Comparison of ENCODE assay signal across 31 cellular contexts in genomic region chr2:188318161-188318749, GRCh38. TPM values are rescaled to one million over a fixed set of nuclear protein-coding genes. Genes with fewer than 3 reads are reported as not detected.
DNase-seq lines count a peak whose midpoint lies in the region; ATAC-seq, FAIRE-seq and TF ChIP-seq lines count a peak whose summit lies in the region.
"Had no signal": no experiment of that assay in that cellular context is flagged by ENCODE, and none has a peak within 500 bp of the region (broad histone marks: within the 10 kb centered on the region; RNA-seq: fewer than 3 reads in every experiment).

No MANE protein-coding gene starts in this region.

- no peak overlapping the region for H3T11ph ChIP-seq in H9 (ENCODE audit: low read length)

- H2BK15ac ChIP-seq in H9 (ENCODE audit: low read depth, low read length) (no peak overlapping the region), H1 (ENCODE audit: low read length) (no peak overlapping the region)

- H3K14ac ChIP-seq in H9 (ENCODE audit: insufficient read depth, low read length) (no peak overlapping the region), H1 (ENCODE audit: insufficient read length) (no peak overlapping the region)

- CTCF ChIA-PET in H1 (lab: Charles Lee; ENCODE audit: partially characterized antibody), result interaction anchor here (1.1 to 2.3 kb wide), 12 partner anchors 8 to 207 kb away, joined by 3 to 22 read pairs (median 7); partner anchors contain the start of gene GULP1

- no peak overlapping the region for H2BK12ac ChIP-seq in H9 (ENCODE audit: insufficient read length, low read depth, low read length)
- H2BK12ac ChIP-seq in H1 (ENCODE audit: low read depth, low read length), result no peak overlapping the region

- H3K4me1 ChIP-seq in H9 (ENCODE audit: insufficient read depth, low read length) (peaks cover 12% of the 10 kb centered on the region; the same call in 1 of the 2 replicates), H1 (replicated peaks in 1 of 4; ENCODE audit: control insufficient read depth in 3 of 4, insufficient read depth in 4 of 4, low read length in 3 of 4) (peaks cover 0 to 15% (median 10%) of the 10 kb centered on the region in 4 experiments; a peak in 5 of 7 replicates)
- H3K4me1 ChIP-seq: breast epithelium, Caco-2 had no signal

- H4K8ac ChIP-seq in H9 (replicated peaks; ENCODE audit: insufficient read length, low read depth, low read length) (no peak overlapping the region), H1 (ENCODE audit: extremely low read depth, insufficient read depth, low read length) (no peak overlapping the region)

- H2BK120ac ChIP-seq in H9 (ENCODE audit: low read depth, low read length, poor library complexity, severe bottlenecking), result no peak overlapping the region
- H2BK120ac ChIP-seq in H1 (replicated peaks; ENCODE audit: low read depth, low read length), result no peak overlapping the region

- H3K36me3 ChIP-seq in H1 (ENCODE audit: control insufficient read depth in 2 of 4, insufficient read depth in 4 of 4, low read length in 3 of 4), result no peaks in the 10 kb centered on the region
- H3K36me3 ChIP-seq: breast epithelium, sigmoid colon, WERI-Rb-1 had no signal

- H3K4me3 ChIP-seq in H1 (ENCODE audit: extremely low read depth in 1 of 4, insufficient read depth in 2 of 4, low read depth in 3 of 4, low read length in 4 of 4), result no peak overlapping the region
- H3K4me3 ChIP-seq: breast epithelium, GM23248, hepatocyte, lung, sigmoid colon, tibial nerve had no signal

- H3K79me1 ChIP-seq in H9 (ENCODE audit: insufficient read depth, low read depth, low read length, poor library complexity, severe bottlenecking) (peaks cover 6% of the 10 kb centered on the region), H1 (ENCODE audit: low read depth, low read length) (0 out of 2 replicates have a peak, but pooled peaks cover 3% of the 10 kb centered on the region)

- ATAC-seq in HG03442 (IDR thresholded peaks at IDR 0.05; ENCODE audit: unreplicated experiment), result no peak
- ATAC-seq: activated T-helper 17 cell treated with anti-CD3 and anti-CD28 coated beads, Interleukin-2, amount 50 U/mL, for 72 hours; naive thymus-derived CD8-positive, alpha-beta T cell had no signal

- no peak overlapping the region for H3K27ac ChIP-seq in H9 (ENCODE audit: insufficient read length, low read depth, low read length)
- H3K27ac ChIP-seq in H1 (ENCODE audit: low read depth, low read length), result no peak overlapping the region
- H3K27ac ChIP-seq: breast epithelium, GM23248, hepatocyte, sigmoid colon, tibial nerve, WERI-Rb-1 had no signal

- no peaks in the 10 kb centered on the region for H3K27me3 Mint-ChIP-seq in H9 (ENCODE audit: low read depth)
- H3K27me3 Mint-ChIP-seq: activated naive CD4-positive, alpha-beta T cell treated with anti-CD3 and anti-CD28 coated beads, Interleukin-2, amount 50 U/mL, for 24 hours; activated T-helper 17 cell treated with anti-CD3 and anti-CD28 coated beads, Interleukin-2, amount 50 U/mL, for 72 hours; naive thymus-derived CD8-positive, alpha-beta T cell had no signal

- H4K5ac ChIP-seq in H9 (ENCODE audit: insufficient read length, low read depth, low read length) (no peak overlapping the region), H1 (ENCODE audit: insufficient read length, low read depth, low read length) (no peak overlapping the region)

- WGBS in H9 (ENCODE audit: extremely low coverage, insufficient read length, low lambda C conversion rate), result no CpG with 5 or more reads among the region's 4 CpGs
- WGBS in H1 (ENCODE audit: extremely low coverage in 1 of 2, insufficient coverage in 1 of 2, insufficient read length in 1 of 2, insufficient replicate concordance in 2 of 2, low coverage in 1 of 2, low lambda C conversion rate in 2 of 2, missing lambda C conversion rate in 1 of 2), 2 experiments, result 84% methylated on average over 4 of the region's 4 CpGs; no CpG with 5 or more reads in 1 of the 2 experiments

- POLR2A ChIA-PET in H1 (lab: Charles Lee; ENCODE audit: partially characterized antibody), result interaction anchor here (0.8 to 3.3 kb wide), 9 partner anchors 10 to 191 kb away, joined by 3 to 20 read pairs (median 4); partner anchors contain the start of gene GULP1

- peaks cover 68% of the 10 kb centered on the region in 2 experiments for H3K4me1 Mint-ChIP-seq in H9
- H3K4me1 Mint-ChIP-seq: activated naive CD4-positive, alpha-beta T cell treated with anti-CD3 and anti-CD28 coated beads, Interleukin-2, amount 50 U/mL, for 24 hours; activated T-helper 17 cell treated with anti-CD3 and anti-CD28 coated beads, Interleukin-2, amount 50 U/mL, for 72 hours; CD14-positive monocyte; naive thymus-derived CD8-positive, alpha-beta T cell had no signal

- no peak overlapping the region for H3K9ac ChIP-seq in H9 (ENCODE audit: extremely low read depth, insufficient read length, low read length)
- no peak overlapping the region for H3K9ac ChIP-seq in H1 (replicated peaks in 1 of 4; ENCODE audit: extremely low read depth in 1 of 4, low read depth in 3 of 4, low read length in 3 of 4)
- H3K9ac ChIP-seq: GM23248 had no signal

- peak overlapping the region; percentile 41 to 91 (median 63); a peak in 5 of 7 replicates for H3K27ac Mint-ChIP-seq in H9
- H3K27ac Mint-ChIP-seq: activated naive CD4-positive, alpha-beta T cell treated with anti-CD3 and anti-CD28 coated beads, Interleukin-2, amount 50 U/mL, for 24 hours; activated T-helper 17 cell treated with anti-CD3 and anti-CD28 coated beads, Interleukin-2, amount 50 U/mL, for 72 hours; CD14-positive monocyte; naive thymus-derived CD8-positive, alpha-beta T cell had no signal

- H3K23ac ChIP-seq in H9 (ENCODE audit: insufficient read length, low read depth, low read length) (no peak overlapping the region), H1 (ENCODE audit: insufficient read length) (no peak overlapping the region)

- H3K27me3 ChIP-seq in H9 (ENCODE audit: insufficient read depth, low read length) (no peaks in the 10 kb centered on the region), H1 (replicated peaks in 1 of 4; ENCODE audit: control insufficient read depth in 3 of 4, extremely low read depth in 1 of 4, insufficient read depth in 3 of 4, low read length in 3 of 4) (no peaks in the 10 kb centered on the region)
- H3K27me3 ChIP-seq: breast epithelium, hepatocyte, sigmoid colon, tibial nerve had no signal

- H2AK5ac ChIP-seq in H9 (ENCODE audit: insufficient read length, low read length) (no peak overlapping the region), H1 (ENCODE audit: low read depth, low read length) (no peak overlapping the region)

- H4K20me1 ChIP-seq in H9 (ENCODE audit: control insufficient read depth, insufficient read depth, insufficient read length) (no peaks in the 10 kb centered on the region), H1 (replicated peaks in 1 of 2; ENCODE audit: control insufficient read depth in 1 of 2, insufficient read depth in 2 of 2, low read length in 2 of 2) (peaks cover 2 to 5% of the 10 kb centered on the region in 2 experiments)

- H3K23me2 ChIP-seq in H9 (ENCODE audit: insufficient read length, low read depth, low read length, poor library complexity, severe bottlenecking) (no peaks in the 10 kb centered on the region), H1 (ENCODE audit: low read depth, low read length) (no peaks in the 10 kb centered on the region)

- H2BK5ac ChIP-seq in H9 (ENCODE audit: insufficient read length, low read length) (no peak overlapping the region), H1 (ENCODE audit: low read depth, low read length) (0 out of 2 replicates have a peak overlapping the region, but pooled peaks have one; percentile 1)

- H4K91ac ChIP-seq in H9 (ENCODE audit: insufficient read length, low read depth, low read length) (no peak overlapping the region), H1 (replicated peaks; ENCODE audit: insufficient read length, low read length) (no peak overlapping the region)

- no peak for TF ChIP-seq CTCF in H9 (conservative IDR thresholded peaks at IDR 0.05)
- no peak for TF ChIP-seq CTCF in H1 (IDR thresholded peaks at IDR 0.05; ENCODE audit: control extremely low read depth in 1 of 3, insufficient read depth in 1 of 3, low read depth in 1 of 3, low read length in 3 of 3)

- TF ChIP-seq RAD21 in H1 (IDR thresholded peaks at IDR 0.05 in 1 of 2, conservative IDR thresholded peaks at IDR 0.05 in 1 of 2; ENCODE audit: low read depth in 2 of 2, low read length in 2 of 2), result no peak

- peaks cover 2 to 3% of the 10 kb centered on the region in 2 experiments for H3K9me3 Mint-ChIP-seq in H9
- H3K9me3 Mint-ChIP-seq: activated naive CD4-positive, alpha-beta T cell treated with anti-CD3 and anti-CD28 coated beads, Interleukin-2, amount 50 U/mL, for 24 hours had no signal

- no peak overlapping the region for H3K18ac ChIP-seq in H9 (ENCODE audit: insufficient read length, low read depth, low read length)
- H3K18ac ChIP-seq in H1 (ENCODE audit: extremely low read depth, low read length), result no peak overlapping the region

- peak overlapping the region; percentile 45 for H2BK20ac ChIP-seq in H9 (ENCODE audit: low read depth, low read length, poor library complexity, severe bottlenecking)
- no peak overlapping the region for H2BK20ac ChIP-seq in H1 (ENCODE audit: low read length)

- H3K9me3 ChIP-seq in H9 (ENCODE audit: control insufficient read depth, low read depth, low read length) (no peaks in the 10 kb centered on the region), H1 (ENCODE audit: insufficient read depth in 2 of 2, low read depth in 1 of 2, low read length in 1 of 2) (0 out of 4 replicates have a peak, but pooled peaks cover 0 to 1% of the 10 kb centered on the region in 2 experiments)
- H3K9me3 ChIP-seq: breast epithelium, Caco-2 had no signal

- H3K79me2 ChIP-seq in H9 (ENCODE audit: insufficient read depth, low read length) (peaks cover 42% of the 10 kb centered on the region; the same call in 1 of the 2 replicates), H1 (ENCODE audit: control insufficient read depth in 1 of 2, insufficient read depth in 2 of 2, low read length in 2 of 2) (peaks cover 13 to 100% of the 10 kb centered on the region in 2 experiments)

- TF ChIP-seq EP300 in H1 (IDR thresholded peaks at IDR 0.05; ENCODE audit: borderline replicate concordance in 1 of 2, low read depth in 2 of 2, low read length in 2 of 2), result no peak

- H3K4me2 ChIP-seq in H9 (ENCODE audit: insufficient read depth, insufficient read length, low read length) (peak overlapping the region; percentile 25), H1 (ENCODE audit: insufficient read depth in 1 of 2, low read depth in 2 of 2, low read length in 2 of 2) (0 out of 4 replicates have a peak overlapping the region, but pooled peaks of 1 of the 2 experiments have one; percentile 13)
- H3K4me2 ChIP-seq: hepatocyte had no signal

- no peak for FAIRE-seq in H1 (lab: Jason Lieb, UNC)
- FAIRE-seq: colon had no signal

- DNase-seq in H9 (no peak), LoVo (ENCODE audit: low spot score) (peak; percentile 75), H1 (ENCODE audit: low read depth in 1 of 2, low spot score in 2 of 2) (no peak), UCSD-AML1 (lab: John Stamatoyannopoulos, UW; ENCODE audit: unreplicated experiment) (no peak), NCI-H128 (lab: John Stamatoyannopoulos, UW; ENCODE audit: unreplicated experiment) (no peak), GM19238 (ENCODE audit: insufficient read length, low spot score) (no peak)
- DNase-seq: activated CD4-positive, alpha-beta T cell treated with anti-CD3 and anti-CD28 coated beads for 48 hours; amniotic stem cell; Caco-2; GM23248; naive thymus-derived CD8-positive, alpha-beta T cell; NCI-H1105 treated with DMSO at 0.1 percent for 48 hours; NCI-H1930; NCI-H2227 treated with DMSO at 0.1 percent for 48 hours; NK-92 treated with Interleukin-12 subunit alpha and Interleukin-12 subunit beta, amount 100 ng/mL, for 24 hours; SIG-M5; sigmoid colon; stimulated activated CD4-positive, alpha-beta T cell treated with anti-CD3 and anti-CD28 coated beads, Interleukin-15, amount 100 ng/mL, for 24 hours; stimulated activated CD4-positive, alpha-beta T cell treated with anti-CD3 and anti-CD28 coated beads, Interleukin-4, amount 100 ng/mL, for 4 hours; SW 1271; T-helper 9 cell; WERI-Rb-1 had no signal

- H3K56ac ChIP-seq in H9 (ENCODE audit: insufficient read length, low read depth, low read length), result no peak overlapping the region
- H3K56ac ChIP-seq in H1 (replicated peaks; ENCODE audit: insufficient read length, low read depth, low read length), result no peak overlapping the region

- H3K36me3 Mint-ChIP-seq in H9 (ENCODE audit: insufficient read depth in 1 of 3, low read depth in 3 of 3), result peaks cover 3 to 9% (median 4%) of the 10 kb centered on the region in 3 experiments
- H3K36me3 Mint-ChIP-seq: activated naive CD4-positive, alpha-beta T cell treated with anti-CD3 and anti-CD28 coated beads, Interleukin-2, amount 50 U/mL, for 24 hours; CD14-positive monocyte; naive thymus-derived CD8-positive, alpha-beta T cell had no signal

- no peak for TF ChIP-seq POLR2A in H1 (IDR thresholded peaks at IDR 0.05; ENCODE audit: control extremely low read depth in 1 of 2, low read depth in 2 of 2, low read length in 2 of 2)

- H3K4me3 Mint-ChIP-seq in H9, result no peak overlapping the region
- H3K4me3 Mint-ChIP-seq: activated naive CD4-positive, alpha-beta T cell treated with anti-CD3 and anti-CD28 coated beads, Interleukin-2, amount 50 U/mL, for 24 hours; activated T-helper 17 cell treated with anti-CD3 and anti-CD28 coated beads, Interleukin-2, amount 50 U/mL, for 72 hours; CD14-positive monocyte; naive thymus-derived CD8-positive, alpha-beta T cell had no signal

- H3K4ac ChIP-seq in H9 (ENCODE audit: low read depth, low read length), result no peak overlapping the region
- H3K4ac ChIP-seq in H1 (replicated peaks; ENCODE audit: insufficient read length, low read depth, low read length), result no peak overlapping the region

- no peak overlapping the region for H2AFZ ChIP-seq in H9 (ENCODE audit: low read length)
- no peak overlapping the region for H2AFZ ChIP-seq in H1 (ENCODE audit: low read length)
- H2AFZ ChIP-seq: GM23248, hepatocyte had no signal

RNA-seq across cellular contexts. Expression of gene GULP1, which starts 26.6 kb away (rescaled TPM):
- 124 and 140 TPM in 2 replicates for total RNA-seq in H9 (2021)
- total RNA-seq in H1 (2021; fragmentation: NEBNext Ultra II Directional; extraction: Animal tissue kit (Norgen Biotek cat#: 25700)), result 130 and 139 TPM in 2 replicates
- 56.4 and 69.7 TPM in 2 replicates for polyA plus RNA-seq in H1 (2011; rRNA removed)
- 69.1 TPM for polyA plus RNA-seq in H1 (2011; cell fraction: cytosol; rRNA removed)
- 80.6 TPM for polyA plus RNA-seq in H1 (2011; cell fraction: nucleus; rRNA removed)
- polyA plus RNA-seq in H1 (2012, experiment 1 of 2), result 64.6 to 96.2 TPM (median 88.8 TPM) in 4 replicates
- 8.6 TPM for polyA plus RNA-seq in H1 (2012, experiment 2 of 2)
- polyA plus RNA-seq in H1 (2013, experiment 1 of 2), result 131 TPM
- polyA plus RNA-seq in H1 (2013, experiment 2 of 2), result 136 TPM
- 101 and 170 TPM in 2 replicates for polyA minus RNA-seq in H1 (2011; rRNA and poly(A)+ RNA removed)
- polyA minus RNA-seq in H1 (2011; cell fraction: cytosol; rRNA and poly(A)+ RNA removed), result 112 TPM
- polyA minus RNA-seq in H1 (2011; cell fraction: nucleus; rRNA and poly(A)+ RNA removed), result 251 TPM
- total RNA-seq: activated T-helper 17 cell treated with anti-CD3 and anti-CD28 coated beads, Interleukin-2, amount 50 U/mL, for 72 hours; naive thymus-derived CD8-positive, alpha-beta T cell had no signal
- polyA plus RNA-seq: CD14-positive monocyte; naive thymus-derived CD8-positive, alpha-beta T cell had no signal
